Comparison of ENCODE assay signal across 26 cellular contexts in the genomic region with DNA sequence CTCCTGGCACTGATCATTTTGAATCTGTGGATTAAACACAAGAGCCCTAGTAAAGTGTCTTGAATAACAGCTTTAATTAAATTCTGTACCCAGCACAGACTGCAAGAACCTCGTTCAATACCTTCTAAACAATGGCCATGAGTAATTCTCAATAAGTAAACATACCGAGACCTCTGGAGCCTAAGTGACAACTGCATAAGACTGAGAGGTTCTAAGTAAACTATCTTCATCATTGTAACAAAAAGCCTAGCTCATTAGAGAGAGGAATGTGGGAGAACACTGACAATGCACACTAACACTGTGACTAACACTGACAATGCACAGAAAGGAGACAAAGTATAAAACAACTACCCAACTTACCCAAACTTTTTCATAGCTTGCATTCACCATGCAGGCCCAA.
DNase-seq lines count a peak whose midpoint lies in the region; TF ChIP-seq lines count a peak whose summit lies in the region.
"Had no signal": no experiment of that assay in that cellular context is flagged by ENCODE, and none has a peak within 500 bp of the region (broad histone marks: within the 10 kb centered on the region; RNA-seq: fewer than 3 reads in every experiment).

No MANE protein-coding gene starts in this region.

- intact Hi-C loops in activated CD4-positive, alpha-beta T cell treated with anti-CD3 and anti-CD28 coated beads, Interleukin-2, amount 10 ng/mL, durations not matched to agents 24 days and 14 days (cut with micrococcal nuclease), result no loop called here

- no CpG with 5 or more reads among the region's 2 CpGs for WGBS in mesodermal cell (ENCODE audit: insufficient coverage in 2 of 2), 2 experiments

- H3K27me3 ChIP-seq in brain microvascular endothelial cell (replicated peaks), result no peaks in the 10 kb centered on the region
- H3K27me3 ChIP-seq: heart left ventricle, SJSA1, tibial nerve had no signal

- in situ Hi-C loops in brain microvascular endothelial cell (cut with HindIII; ENCODE audit: low pct_ligation_motif_present, low sequenced_read_pairs), result no loop called here

- no peak for TF ChIP-seq CTCF in brain microvascular endothelial cell (IDR thresholded peaks at IDR 0.05; ENCODE audit: low read depth, low read length, missing control alignments)

- no peaks in the 10 kb centered on the region for H3K9me3 ChIP-seq in mesodermal cell (ENCODE audit: control insufficient read depth, low read length)
- H3K9me3 ChIP-seq: heart left ventricle, SJSA1, tibial nerve had no signal

- DNase-seq in NCI-H1417 (lab: John Stamatoyannopoulos, UW) (peak in 2 of 3 experiments; percentile 10 to 50), NCI-H1417 treated with DMSO at 0.1 percent for 48 hours (lab: John Stamatoyannopoulos, UW) (no peak), D341Med (ENCODE audit: low spot score) (no peak), brain microvascular endothelial cell (no peak)
- DNase-seq in activated naive CD8-positive, alpha-beta T cell treated with anti-CD3 and anti-CD28 coated beads for 36 hours, result no peak
- DNase-seq in activated CD4-positive, alpha-beta T cell treated with anti-CD3 and anti-CD28 coated beads, Interleukin-2, amount 10 ng/mL, durations not matched to agents 24 days and 14 days, result no peak
- DNase-seq: activated CD4-positive, alpha-beta T cell treated with anti-CD3 and anti-CD28 coated beads for 4 hours; activated naive CD4-positive, alpha-beta T cell treated with Interleukin-2 at 50 U/mL for 16 hours; activated T-cell treated with anti-CD3 and anti-CD28 coated beads, Interleukin-2, amount 50 U/mL, for 24 hours; CD4-positive, CD25-positive, alpha-beta regulatory T cell; heart left ventricle; IMR-90; left cardiac atrium; mammary epithelial cell; NCI-H2081 treated with DMSO at 0.1 percent for 48 hours; NCI-H510A treated with DMSO at 0.1 percent for 48 hours; NK-92 treated with Interleukin-12 subunit alpha and Interleukin-12 subunit beta, amount 100 ng/mL, for 24 hours; stimulated activated CD4-positive, alpha-beta T cell treated with anti-CD3 and anti-CD28 coated beads, Interleukin-15, amount 100 ng/mL, for 24 hours; stimulated activated naive CD8-positive, alpha-beta T cell treated with anti-CD3 and anti-CD28 coated beads, Interleukin-15, Interleukin-2, amounts not matched to agents 100 U/mL and 50 U/mL, for 24 hours; T-helper 17 cell had no signal

- H3K27ac ChIP-seq in cingulate gyrus (ENCODE audit: low read depth, low read length) (peak overlapping the region; percentile 49), mesodermal cell (ENCODE audit: low read depth, low read length, severe bottlenecking) (peak overlapping the region; percentile 37), brain microvascular endothelial cell (no peak overlapping the region)
- H3K27ac ChIP-seq: 22Rv1, epithelial cell of prostate, heart left ventricle, SJSA1, tibial nerve had no signal

- no peaks in the 10 kb centered on the region for H3K4me1 Mint-ChIP-seq in activated naive CD8-positive, alpha-beta T cell treated with anti-CD3 and anti-CD28 coated beads for 36 hours
- no peaks in the 10 kb centered on the region for H3K4me1 Mint-ChIP-seq in activated CD4-positive, alpha-beta T cell treated with anti-CD3 and anti-CD28 coated beads, Interleukin-2, amount 10 ng/mL, durations not matched to agents 24 days and 14 days

- H3K4me3 ChIP-seq in mesodermal cell (ENCODE audit: extremely low read depth, insufficient read depth, low read length, poor library complexity, severe bottlenecking), result no peak overlapping the region
- H3K4me3 ChIP-seq in brain microvascular endothelial cell (ENCODE audit: low read depth, low read length), result no peak overlapping the region
- H3K4me3 ChIP-seq: heart left ventricle, SJSA1, tibial nerve had no signal

- no peak overlapping the region for H3K27ac Mint-ChIP-seq in activated naive CD8-positive, alpha-beta T cell treated with anti-CD3 and anti-CD28 coated beads for 36 hours
- no peak overlapping the region for H3K27ac Mint-ChIP-seq in activated CD4-positive, alpha-beta T cell treated with anti-CD3 and anti-CD28 coated beads, Interleukin-2, amount 10 ng/mL, durations not matched to agents 24 days and 14 days
- H3K27ac Mint-ChIP-seq: activated T-cell treated with anti-CD3 and anti-CD28 coated beads, Interleukin-2, amount 50 U/mL, for 24 hours; CD4-positive, CD25-positive, alpha-beta regulatory T cell had no signal

- no peaks in the 10 kb centered on the region for H3K36me3 Mint-ChIP-seq in activated naive CD8-positive, alpha-beta T cell treated with anti-CD3 and anti-CD28 coated beads for 36 hours
- no peaks in the 10 kb centered on the region for H3K36me3 Mint-ChIP-seq in activated CD4-positive, alpha-beta T cell treated with anti-CD3 and anti-CD28 coated beads, Interleukin-2, amount 10 ng/mL, durations not matched to agents 24 days and 14 days (ENCODE audit: low read depth)
- H3K36me3 Mint-ChIP-seq: CD4-positive, CD25-positive, alpha-beta regulatory T cell had no signal

- no peak overlapping the region for H3K4me3 Mint-ChIP-seq in activated naive CD8-positive, alpha-beta T cell treated with anti-CD3 and anti-CD28 coated beads for 36 hours
- H3K4me3 Mint-ChIP-seq in activated CD4-positive, alpha-beta T cell treated with anti-CD3 and anti-CD28 coated beads, Interleukin-2, amount 10 ng/mL, durations not matched to agents 24 days and 14 days, result no peak overlapping the region
- H3K4me3 Mint-ChIP-seq: activated T-cell treated with anti-CD3 and anti-CD28 coated beads, Interleukin-2, amount 50 U/mL, for 24 hours; CD4-positive, CD25-positive, alpha-beta regulatory T cell; T-helper 17 cell had no signal

- H3K36me3 ChIP-seq in mesodermal cell (ENCODE audit: control insufficient read depth, insufficient read depth, low read length), result peaks cover 13% of the 10 kb centered on the region
- no peaks in the 10 kb centered on the region for H3K36me3 ChIP-seq in brain microvascular endothelial cell (replicated peaks)
- H3K36me3 ChIP-seq: SJSA1, tibial nerve had no signal

- peaks cover 8% of the 10 kb centered on the region for H3K4me1 ChIP-seq in mesodermal cell (ENCODE audit: control insufficient read depth, insufficient read depth, low read length, poor library complexity, severe bottlenecking)
- H3K4me1 ChIP-seq: heart left ventricle had no signal

- peaks cover 3% of the 10 kb centered on the region for H3K27me3 Mint-ChIP-seq in activated naive CD8-positive, alpha-beta T cell treated with anti-CD3 and anti-CD28 coated beads for 36 hours
- H3K27me3 Mint-ChIP-seq in activated CD4-positive, alpha-beta T cell treated with anti-CD3 and anti-CD28 coated beads, Interleukin-2, amount 10 ng/mL, durations not matched to agents 24 days and 14 days, result peaks cover 5% of the 10 kb centered on the region

- no peaks in the 10 kb centered on the region for H3K9me3 Mint-ChIP-seq in activated naive CD8-positive, alpha-beta T cell treated with anti-CD3 and anti-CD28 coated beads for 36 hours
- H3K9me3 Mint-ChIP-seq in activated CD4-positive, alpha-beta T cell treated with anti-CD3 and anti-CD28 coated beads, Interleukin-2, amount 10 ng/mL, durations not matched to agents 24 days and 14 days, result no peaks in the 10 kb centered on the region
- H3K9me3 Mint-ChIP-seq: activated T-cell treated with anti-CD3 and anti-CD28 coated beads, Interleukin-2, amount 50 U/mL, for 24 hours; CD4-positive, CD25-positive, alpha-beta regulatory T cell had no signal

Comparison
In these comparisons a context has a peak if more than half of its experiments do, and no peak if none do; other contexts are left out.
1. DNase-seq: peak in NCI-H1417 (2 of 3); none in NCI-H1417 treated with DMSO at 0.1 percent for 48 hours (single experiment), D341Med (single experiment), brain microvascular endothelial cell (single experiment), activated naive CD8-positive, alpha-beta T cell treated with anti-CD3 and anti-CD28 coated beads for 36 hours (single experiment) and activated CD4-positive, alpha-beta T cell treated with anti-CD3 and anti-CD28 coated beads, Interleukin-2, amount 10 ng/mL, durations not matched to agents 24 days and 14 days (single experiment).